1 cellular context compared by ENCODE assay signal in the genomic region with DNA sequence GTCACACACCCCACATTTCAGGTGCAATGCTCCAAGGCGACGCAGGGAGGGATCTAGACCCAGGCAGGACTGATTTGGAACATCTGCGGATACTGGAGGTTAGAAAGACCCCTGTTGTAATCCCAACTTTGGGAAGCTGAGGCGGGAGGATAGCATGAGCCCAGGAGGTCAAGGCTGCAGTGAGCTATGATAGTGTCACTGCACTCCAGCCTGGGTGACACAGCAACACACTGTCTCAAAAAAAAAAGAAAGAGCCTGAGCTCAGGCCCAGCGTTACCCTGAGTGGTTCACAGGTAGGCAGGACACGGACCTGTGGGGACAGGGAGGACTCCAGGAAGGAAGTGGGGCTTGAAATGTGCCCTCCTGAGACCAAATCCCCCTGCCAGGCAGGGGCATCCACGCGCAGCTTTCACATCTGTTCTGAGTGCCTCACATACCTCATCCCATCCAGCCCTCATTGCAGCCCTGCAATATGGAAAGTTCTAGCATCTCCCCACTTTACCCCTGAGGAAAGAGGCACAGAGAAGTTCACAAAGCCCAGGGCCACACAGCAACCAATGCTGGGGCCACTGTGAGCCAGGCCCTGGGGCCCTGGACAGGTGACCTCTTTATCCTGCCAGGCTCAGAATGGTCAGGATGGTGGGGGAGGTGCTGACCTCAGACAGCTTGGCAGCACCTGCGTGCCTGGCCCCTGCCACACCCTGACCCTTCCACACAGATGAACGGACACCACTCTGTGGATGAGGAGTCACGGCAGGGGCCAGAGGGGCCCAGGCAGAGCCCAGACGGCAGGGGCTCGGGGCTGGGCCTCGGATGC.
TF ChIP-seq lines count a peak whose summit lies in the region.

No MANE protein-coding gene starts in this region.

TF ChIP-seq in HepG2, 621 proteins besides CTCF, POLR2A, EP300 and RAD21:
- TF ChIP-seq SAP130 (CRISPR knock-in tag; IDR thresholded peaks at IDR 0.05; ENCODE audit: low read depth), result 0 out of 2 replicates have a peak, but pooled peaks have one; percentile 7
- TF ChIP-seq GLI4 (CRISPR knock-in tag; IDR thresholded peaks at IDR 0.05; ENCODE audit: borderline replicate concordance), result no peak
- 0 out of 2 replicates have a peak, but pooled peaks have one; percentile 10 for TF ChIP-seq ADNP (CRISPR knock-in tag; IDR thresholded peaks at IDR 0.05)
- TF ChIP-seq ZNF768 (CRISPR knock-in tag; IDR thresholded peaks at IDR 0.05), result peak; percentile 94
- TF ChIP-seq SMC3 (IDR thresholded peaks at IDR 0.05; ENCODE audit: low read length), result no peak
- TF ChIP-seq, protein P1, sequence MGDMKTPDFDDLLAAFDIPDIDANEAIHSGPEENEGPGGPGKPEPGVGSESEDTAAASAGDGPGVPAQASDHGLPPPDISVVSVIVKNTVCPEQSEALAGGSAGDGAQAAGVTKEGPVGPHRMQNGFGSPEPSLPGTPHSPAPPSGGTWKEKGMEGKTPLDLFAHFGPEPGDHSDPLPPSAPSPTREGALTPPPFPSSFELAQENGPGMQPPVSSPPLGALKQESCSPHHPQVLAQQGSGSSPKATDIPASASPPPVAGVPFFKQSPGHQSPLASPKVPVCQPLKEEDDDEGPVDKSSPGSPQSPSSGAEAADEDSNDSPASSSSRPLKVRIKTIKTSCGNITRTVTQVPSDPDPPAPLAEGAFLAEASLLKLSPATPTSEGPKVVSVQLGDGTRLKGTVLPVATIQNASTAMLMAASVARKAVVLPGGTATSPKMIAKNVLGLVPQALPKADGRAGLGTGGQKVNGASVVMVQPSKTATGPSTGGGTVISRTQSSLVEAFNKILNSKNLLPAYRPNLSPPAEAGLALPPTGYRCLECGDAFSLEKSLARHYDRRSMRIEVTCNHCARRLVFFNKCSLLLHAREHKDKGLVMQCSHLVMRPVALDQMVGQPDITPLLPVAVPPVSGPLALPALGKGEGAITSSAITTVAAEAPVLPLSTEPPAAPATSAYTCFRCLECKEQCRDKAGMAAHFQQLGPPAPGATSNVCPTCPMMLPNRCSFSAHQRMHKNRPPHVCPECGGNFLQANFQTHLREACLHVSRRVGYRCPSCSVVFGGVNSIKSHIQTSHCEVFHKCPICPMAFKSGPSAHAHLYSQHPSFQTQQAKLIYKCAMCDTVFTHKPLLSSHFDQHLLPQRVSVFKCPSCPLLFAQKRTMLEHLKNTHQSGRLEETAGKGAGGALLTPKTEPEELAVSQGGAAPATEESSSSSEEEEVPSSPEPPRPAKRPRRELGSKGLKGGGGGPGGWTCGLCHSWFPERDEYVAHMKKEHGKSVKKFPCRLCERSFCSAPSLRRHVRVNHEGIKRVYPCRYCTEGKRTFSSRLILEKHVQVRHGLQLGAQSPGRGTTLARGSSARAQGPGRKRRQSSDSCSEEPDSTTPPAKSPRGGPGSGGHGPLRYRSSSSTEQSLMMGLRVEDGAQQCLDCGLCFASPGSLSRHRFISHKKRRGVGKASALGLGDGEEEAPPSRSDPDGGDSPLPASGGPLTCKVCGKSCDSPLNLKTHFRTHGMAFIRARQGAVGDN (CRISPR knock-in tag; IDR thresholded peaks at IDR 0.05), result peak; percentile 60
- 0 out of 2 replicates have a peak, but pooled peaks have one; percentile 9 for TF ChIP-seq RXRA (CRISPR knock-in tag; IDR thresholded peaks at IDR 0.05)
- TF ChIP-seq NR2F6 (IDR thresholded peaks at IDR 0.05), result 0 out of 2 replicates have a peak, but pooled peaks have one; percentile 31
- 0 out of 2 replicates have a peak, but pooled peaks have one; percentile 23 for TF ChIP-seq NR2F6 (CRISPR knock-in tag; IDR thresholded peaks at IDR 0.05)
- TF ChIP-seq, protein P2, sequence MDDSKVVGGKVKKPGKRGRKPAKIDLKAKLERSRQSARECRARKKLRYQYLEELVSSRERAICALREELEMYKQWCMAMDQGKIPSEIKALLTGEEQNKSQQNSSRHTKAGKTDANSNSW (CRISPR knock-in tag; IDR thresholded peaks at IDR 0.05; ENCODE audit: borderline replicate concordance), result no peak
- TF ChIP-seq ATF7 (IDR thresholded peaks at IDR 0.05), result no peak
- TF ChIP-seq ATF7 (CRISPR knock-in tag; IDR thresholded peaks at IDR 0.05), result 0 out of 2 replicates have a peak, but pooled peaks have one; percentile 18
- peak; percentile 8; the same call in 1 of the 2 replicates for TF ChIP-seq KDM5B (CRISPR knock-in tag; IDR thresholded peaks at IDR 0.05; ENCODE audit: borderline replicate concordance)
- TF ChIP-seq, protein P3, sequence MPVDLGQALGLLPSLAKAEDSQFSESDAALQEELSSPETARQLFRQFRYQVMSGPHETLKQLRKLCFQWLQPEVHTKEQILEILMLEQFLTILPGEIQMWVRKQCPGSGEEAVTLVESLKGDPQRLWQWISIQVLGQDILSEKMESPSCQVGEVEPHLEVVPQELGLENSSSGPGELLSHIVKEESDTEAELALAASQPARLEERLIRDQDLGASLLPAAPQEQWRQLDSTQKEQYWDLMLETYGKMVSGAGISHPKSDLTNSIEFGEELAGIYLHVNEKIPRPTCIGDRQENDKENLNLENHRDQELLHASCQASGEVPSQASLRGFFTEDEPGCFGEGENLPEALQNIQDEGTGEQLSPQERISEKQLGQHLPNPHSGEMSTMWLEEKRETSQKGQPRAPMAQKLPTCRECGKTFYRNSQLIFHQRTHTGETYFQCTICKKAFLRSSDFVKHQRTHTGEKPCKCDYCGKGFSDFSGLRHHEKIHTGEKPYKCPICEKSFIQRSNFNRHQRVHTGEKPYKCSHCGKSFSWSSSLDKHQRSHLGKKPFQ (CRISPR knock-in tag; IDR thresholded peaks at IDR 0.05; ENCODE audit: insufficient replicate concordance), result no peak
- TF ChIP-seq, protein P4, sequence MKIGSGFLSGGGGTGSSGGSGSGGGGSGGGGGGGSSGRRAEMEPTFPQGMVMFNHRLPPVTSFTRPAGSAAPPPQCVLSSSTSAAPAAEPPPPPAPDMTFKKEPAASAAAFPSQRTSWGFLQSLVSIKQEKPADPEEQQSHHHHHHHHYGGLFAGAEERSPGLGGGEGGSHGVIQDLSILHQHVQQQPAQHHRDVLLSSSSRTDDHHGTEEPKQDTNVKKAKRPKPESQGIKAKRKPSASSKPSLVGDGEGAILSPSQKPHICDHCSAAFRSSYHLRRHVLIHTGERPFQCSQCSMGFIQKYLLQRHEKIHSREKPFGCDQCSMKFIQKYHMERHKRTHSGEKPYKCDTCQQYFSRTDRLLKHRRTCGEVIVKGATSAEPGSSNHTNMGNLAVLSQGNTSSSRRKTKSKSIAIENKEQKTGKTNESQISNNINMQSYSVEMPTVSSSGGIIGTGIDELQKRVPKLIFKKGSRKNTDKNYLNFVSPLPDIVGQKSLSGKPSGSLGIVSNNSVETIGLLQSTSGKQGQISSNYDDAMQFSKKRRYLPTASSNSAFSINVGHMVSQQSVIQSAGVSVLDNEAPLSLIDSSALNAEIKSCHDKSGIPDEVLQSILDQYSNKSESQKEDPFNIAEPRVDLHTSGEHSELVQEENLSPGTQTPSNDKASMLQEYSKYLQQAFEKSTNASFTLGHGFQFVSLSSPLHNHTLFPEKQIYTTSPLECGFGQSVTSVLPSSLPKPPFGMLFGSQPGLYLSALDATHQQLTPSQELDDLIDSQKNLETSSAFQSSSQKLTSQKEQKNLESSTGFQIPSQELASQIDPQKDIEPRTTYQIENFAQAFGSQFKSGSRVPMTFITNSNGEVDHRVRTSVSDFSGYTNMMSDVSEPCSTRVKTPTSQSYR (CRISPR knock-in tag; IDR thresholded peaks at IDR 0.05; ENCODE audit: borderline replicate concordance), result peak; percentile 27; the same call in 1 of the 2 replicates
- TF ChIP-seq RBM22 (optimal IDR thresholded peaks at IDR 0.05; ENCODE audit: low read length), result peak; percentile 57
- TF ChIP-seq CENPT (CRISPR knock-in tag; IDR thresholded peaks at IDR 0.05; ENCODE audit: low read depth), result no peak
- TF ChIP-seq, protein P5, sequence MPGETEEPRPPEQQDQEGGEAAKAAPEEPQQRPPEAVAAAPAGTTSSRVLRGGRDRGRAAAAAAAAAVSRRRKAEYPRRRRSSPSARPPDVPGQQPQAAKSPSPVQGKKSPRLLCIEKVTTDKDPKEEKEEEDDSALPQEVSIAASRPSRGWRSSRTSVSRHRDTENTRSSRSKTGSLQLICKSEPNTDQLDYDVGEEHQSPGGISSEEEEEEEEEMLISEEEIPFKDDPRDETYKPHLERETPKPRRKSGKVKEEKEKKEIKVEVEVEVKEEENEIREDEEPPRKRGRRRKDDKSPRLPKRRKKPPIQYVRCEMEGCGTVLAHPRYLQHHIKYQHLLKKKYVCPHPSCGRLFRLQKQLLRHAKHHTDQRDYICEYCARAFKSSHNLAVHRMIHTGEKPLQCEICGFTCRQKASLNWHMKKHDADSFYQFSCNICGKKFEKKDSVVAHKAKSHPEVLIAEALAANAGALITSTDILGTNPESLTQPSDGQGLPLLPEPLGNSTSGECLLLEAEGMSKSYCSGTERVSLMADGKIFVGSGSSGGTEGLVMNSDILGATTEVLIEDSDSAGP (CRISPR knock-in tag; IDR thresholded peaks at IDR 0.05; ENCODE audit: borderline replicate concordance), result peak; percentile 25; the same call in 1 of the 2 replicates
- no peak for TF ChIP-seq ZNF263 (CRISPR knock-in tag; IDR thresholded peaks at IDR 0.05)
